24 cellular contexts compared by ENCODE assay signal in genomic region chr3:72113564-72113963, GRCh38.
DNase-seq lines count a peak whose midpoint lies in the region; ATAC-seq and TF ChIP-seq lines count a peak whose summit lies in the region.
"Had no signal": no experiment of that assay in that cellular context is flagged by ENCODE, and none has a peak within 500 bp of the region (broad histone marks: within the 10 kb centered on the region; RNA-seq: fewer than 3 reads in every experiment).

No MANE protein-coding gene starts in this region.

- ATAC-seq in Right ventricle myocardium superior (ENCODE audit: poor library complexity) (peak; percentile 64), left ventricle myocardium superior (peak; percentile 67), gastrocnemius medialis (peak; percentile 42 to 61)
- ATAC-seq: A549, GM12878, GM23338, HCT116 had no signal

- H3K4me1 ChIP-seq in right atrium auricular region, result peaks cover 0 to 4% of the 10 kb centered on the region in 2 donors
- H3K4me1 ChIP-seq in left ventricle myocardium inferior, result peaks cover 5% of the 10 kb centered on the region
- peaks cover 15 to 25% of the 10 kb centered on the region in 2 donors for H3K4me1 ChIP-seq in gastrocnemius medialis
- H3K4me1 ChIP-seq: A549 had no signal

- H3K36me3 ChIP-seq in right atrium auricular region (no peaks in the 10 kb centered on the region), left ventricle myocardium inferior (no peaks in the 10 kb centered on the region), gastrocnemius medialis (no peaks in the 10 kb centered on the region)
- H3K36me3 ChIP-seq: BE2C; BLaER1 treated with 17β-estradiol and CSF1 and Interleukin-3, amounts not matched to agents 10 nM and 100 nM had no signal

- no peak overlapping the region for H3K4me3 ChIP-seq in right atrium auricular region
- H3K4me3 ChIP-seq in left ventricle myocardium inferior, result no peak overlapping the region
- H3K4me3 ChIP-seq in gastrocnemius medialis, result no peak overlapping the region
- H3K4me3 ChIP-seq: A549; BLaER1 treated with 17β-estradiol and CSF1 and Interleukin-3, amounts not matched to agents 10 nM and 100 nM; GM12878; GM23338 had no signal

- DNase-seq in Right ventricle myocardium superior, result no peak
- DNase-seq in right atrium auricular region (ENCODE audit: low spot score), result no peak
- DNase-seq in left ventricle myocardium superior, result no peak
- DNase-seq in left ventricle myocardium inferior, result no peak
- DNase-seq in gastrocnemius medialis, result peak; percentile 22 to 61
- no peak for DNase-seq in NCI-H1436 (lab: John Stamatoyannopoulos, UW)
- DNase-seq in NCI-H2081 (lab: John Stamatoyannopoulos, UW), result no peak
- DNase-seq: 8988T; ACHN; AML-193; BE2C; CD4-positive, alpha-beta T cell; CD8-positive, alpha-beta memory T cell; DMS 273 treated with DMSO at 0.1 percent for 48 hours; DMS79; EL; GDM1; H9; HFFc6 had no signal

- H3K27me3 ChIP-seq in right atrium auricular region, result no peaks in the 10 kb centered on the region
- H3K27me3 ChIP-seq in left ventricle myocardium inferior (ENCODE audit: low read depth), result no peaks in the 10 kb centered on the region
- H3K27me3 ChIP-seq in gastrocnemius medialis, result no peaks in the 10 kb centered on the region
- H3K27me3 ChIP-seq: BE2C; BLaER1 treated with 17β-estradiol and CSF1 and Interleukin-3, amounts not matched to agents 10 nM and 100 nM had no signal

- TF ChIP-seq CTCF in right atrium auricular region (IDR thresholded peaks at IDR 0.05) (no peak), left ventricle myocardium inferior (IDR thresholded peaks at IDR 0.05; ENCODE audit: borderline replicate concordance) (no peak), gastrocnemius medialis (IDR thresholded peaks at IDR 0.05 in 4 of 5, conservative IDR thresholded peaks at IDR 0.05 in 1 of 5) (no peak)

- in situ Hi-C loops in gastrocnemius medialis (cut with MboI; ENCODE audit: low sequenced_read_pairs in 4 of 4), result no loop called here

- H3K27ac ChIP-seq in right atrium auricular region, result no peak overlapping the region
- H3K27ac ChIP-seq in left ventricle myocardium inferior (replicated peaks), result no peak overlapping the region
- peak overlapping the region; percentile 47 to 62 (median 54) for H3K27ac ChIP-seq in gastrocnemius medialis
- H3K27ac ChIP-seq: A549; BLaER1 treated with 17β-estradiol and CSF1 and Interleukin-3, amounts not matched to agents 10 nM and 100 nM had no signal

- intact Hi-C loops in Right ventricle myocardium superior (cut with DNase I) (no loop called here), left ventricle myocardium superior (cut with micrococcal nuclease) (no loop called here), left ventricle myocardium inferior (cut with micrococcal nuclease) (no loop called here), gastrocnemius medialis (cut with DNase I; ENCODE audit: low total_unique reads) (loop anchor here (1.0 kb wide), 1 partner anchor 55 kb away; no protein-coding TSS in a partner anchor)

- no peaks in the 10 kb centered on the region for H3K9me3 ChIP-seq in right atrium auricular region
- H3K9me3 ChIP-seq in left ventricle myocardium inferior (replicated peaks), result no peaks in the 10 kb centered on the region
- H3K9me3 ChIP-seq in gastrocnemius medialis, result no peaks in the 10 kb centered on the region
- H3K9me3 ChIP-seq: A549; BE2C; BLaER1 treated with 17β-estradiol and CSF1 and Interleukin-3, amounts not matched to agents 10 nM and 100 nM had no signal

- TF ChIP-seq POLR2A in gastrocnemius medialis (IDR thresholded peaks at IDR 0.05), result no peak

Comparison
In these comparisons a context has a peak if more than half of its experiments do, and no peak if none do; other contexts are left out.
1. DNase-seq: peak in gastrocnemius medialis (2 of 2); none in Right ventricle myocardium superior (single experiment), right atrium auricular region (single experiment), left ventricle myocardium superior (single experiment), left ventricle myocardium inferior (single experiment), NCI-H1436 (single experiment) and NCI-H2081 (0 of 2).
2. H3K27ac ChIP-seq: peak in gastrocnemius medialis (4 of 4); none in right atrium auricular region (0 of 2) and left ventricle myocardium inferior (single experiment).
3. Peak in every context shown above with its lines, with median percentiles within 50 percentile points of each other: ATAC-seq.